ENCODE assay signal across 22 cellular contexts in genomic region chr7:47370461-47371042, GRCh38.
DNase-seq lines count a peak whose midpoint lies in the region; ATAC-seq, FAIRE-seq and TF ChIP-seq lines count a peak whose summit lies in the region.
"Had no signal": no experiment of that assay in that cellular context is flagged by ENCODE, and none has a peak within 500 bp of the region (broad histone marks: within the 10 kb centered on the region; RNA-seq: fewer than 3 reads in every experiment).

No MANE protein-coding gene starts in this region.

- H3K4me3 ChIP-seq in A549 (no peak overlapping the region), SJCRH30 (no peak overlapping the region)
- H3K4me3 ChIP-seq: hepatocyte, Peyer's patch, prostate gland had no signal

- DNase-seq in A549 (ENCODE audit: low read depth in 1 of 2, low spot score in 1 of 2) (no peak), SJCRH30 (peak; percentile 83 to 84), foreskin keratinocyte (no peak), nephron progenitor cell (no peak), NCI-H2107 treated with DMSO at 0.1 percent for 48 hours (lab: John Stamatoyannopoulos, UW; ENCODE audit: unreplicated experiment) (no peak), NCI-H2081 (lab: John Stamatoyannopoulos, UW) (no peak)
- DNase-seq: ACHN; activated CD4-positive, alpha-beta memory T cell treated with anti-CD3 and anti-CD28 coated beads for 36 hours; activated T-cell treated with anti-CD3 and anti-CD28 coated beads, Interleukin-2, amount 50 U/mL, for 24 hours; cerebellar nuclear complex; effector memory CD8-positive, alpha-beta T cell; EL; left colon; NCI-H1417 treated with DMSO at 0.1 percent for 48 hours; Peyer's patch; stimulated activated naive CD8-positive, alpha-beta T cell treated with anti-CD3 and anti-CD28 coated beads, Interleukin-15, Interleukin-2, amounts not matched to agents 100 U/mL and 50 U/mL, for 24 hours had no signal

- no peak for TF ChIP-seq EP300 in A549 (IDR thresholded peaks at IDR 0.05)

- TF ChIP-seq POLR2A in A549 (IDR thresholded peaks at IDR 0.05; ENCODE audit: low read length): no peak

- H3K27me3 ChIP-seq in SJCRH30 (no peaks in the 10 kb centered on the region), foreskin keratinocyte (peaks cover 30% of the 10 kb centered on the region)
- H3K27me3 ChIP-seq: hepatocyte, Peyer's patch had no signal

- no peak overlapping the region for H3K4me2 ChIP-seq in A549
- H3K4me2 ChIP-seq: hepatocyte had no signal

- H3K36me3 ChIP-seq in SJCRH30: peaks cover 38% of the 10 kb centered on the region

- peaks cover 7% of the 10 kb centered on the region for H3K27me3 Mint-ChIP-seq in nephron progenitor cell (ENCODE audit: low read depth, poor library complexity)
- H3K27me3 Mint-ChIP-seq: activated CD4-positive, alpha-beta memory T cell treated with anti-CD3 and anti-CD28 coated beads for 36 hours had no signal

- peaks cover 61% of the 10 kb centered on the region for H3K4me1 Mint-ChIP-seq in nephron progenitor cell
- H3K4me1 Mint-ChIP-seq: CD14-positive monocyte had no signal

- H3K4me1 ChIP-seq in A549 (peaks cover 49% of the 10 kb centered on the region), SJCRH30 (peaks cover 60% of the 10 kb centered on the region), foreskin keratinocyte (no peaks in the 10 kb centered on the region)
- H3K4me1 ChIP-seq: prostate gland had no signal

- CTCF ChIA-PET in A549 (lab: Yijun Ruan, JAX): interaction anchor here (1.2 to 1.7 kb wide), 2 partner anchors 9 to 15 kb away, joined by 3 to 6 read pairs; no protein-coding TSS in a partner anchor

- FAIRE-seq in A549 (lab: Jason Lieb, UNC): no peak
- FAIRE-seq: HTR-8/SVneo had no signal

- H3K27ac ChIP-seq in A549 (no peak overlapping the region), SJCRH30 (peak overlapping the region; percentile 58), foreskin keratinocyte (no peak overlapping the region)
- H3K27ac ChIP-seq: prostate gland had no signal

- ATAC-seq in A549 (no peak), foreskin keratinocyte (peak; percentile 11), HG02588 (IDR thresholded peaks at IDR 0.05; ENCODE audit: unreplicated experiment) (no peak), GM18511 (IDR thresholded peaks at IDR 0.05; ENCODE audit: unreplicated experiment) (no peak)
- ATAC-seq: effector memory CD8-positive, alpha-beta T cell; stimulated activated naive CD8-positive, alpha-beta T cell treated with anti-CD3 and anti-CD28 coated beads, Interleukin-15, Interleukin-2, amounts not matched to agents 100 U/mL and 50 U/mL, for 24 hours had no signal

- no peaks in the 10 kb centered on the region for H3K9me3 Mint-ChIP-seq in nephron progenitor cell
- H3K9me3 Mint-ChIP-seq: activated CD4-positive, alpha-beta memory T cell treated with anti-CD3 and anti-CD28 coated beads for 36 hours; activated T-cell treated with anti-CD3 and anti-CD28 coated beads, Interleukin-2, amount 50 U/mL, for 24 hours; CD14-positive monocyte had no signal

- 87% methylated on average over 15 of the region's 15 CpGs for WGBS in A549 (ENCODE audit: missing lambda C conversion rate)

- peaks cover 21% of the 10 kb centered on the region for H3K36me3 Mint-ChIP-seq in nephron progenitor cell (ENCODE audit: low read depth)
- H3K36me3 Mint-ChIP-seq: activated CD4-positive, alpha-beta memory T cell treated with anti-CD3 and anti-CD28 coated beads for 36 hours had no signal

- H3K4me3 Mint-ChIP-seq in nephron progenitor cell: peak overlapping the region; percentile 42
- H3K4me3 Mint-ChIP-seq: activated CD4-positive, alpha-beta memory T cell treated with anti-CD3 and anti-CD28 coated beads for 36 hours; activated T-cell treated with anti-CD3 and anti-CD28 coated beads, Interleukin-2, amount 50 U/mL, for 24 hours; CD14-positive monocyte; effector memory CD8-positive, alpha-beta T cell had no signal

- TF ChIP-seq RAD21 in A549 (conservative IDR thresholded peaks at IDR 0.05 in 1 of 2, IDR thresholded peaks at IDR 0.05 in 1 of 2): no peak

- H3K27ac Mint-ChIP-seq in nephron progenitor cell: no peak overlapping the region
- H3K27ac Mint-ChIP-seq: activated CD4-positive, alpha-beta memory T cell treated with anti-CD3 and anti-CD28 coated beads for 36 hours; activated T-cell treated with anti-CD3 and anti-CD28 coated beads, Interleukin-2, amount 50 U/mL, for 24 hours; effector memory CD8-positive, alpha-beta T cell had no signal

- no peaks in the 10 kb centered on the region for H3K9me3 ChIP-seq in A549
- H3K9me3 ChIP-seq in SJCRH30 (replicated peaks): no peaks in the 10 kb centered on the region
- H3K9me3 ChIP-seq: Peyer's patch, prostate gland had no signal

- POLR2A ChIA-PET in A549 (lab: Yijun Ruan, JAX): no interaction called here

- no peak for TF ChIP-seq CTCF in A549 (IDR thresholded peaks at IDR 0.05)
- no peak for TF ChIP-seq CTCF in foreskin keratinocyte (conservative IDR thresholded peaks at IDR 0.05)
- no peak for TF ChIP-seq CTCF in nephron progenitor cell (IDR thresholded peaks at IDR 0.05)

TF ChIP-seq in A549, 52 proteins besides CTCF, POLR2A, EP300 and RAD21:
- TF ChIP-seq MAFK (IDR thresholded peaks at IDR 0.05; ENCODE audit: partially characterized antibody) (peak; percentile 39), RCOR1 (IDR thresholded peaks at IDR 0.05; ENCODE audit: low read depth, low read length) (no peak)
TF ChIP-seq in A549: peak in this region for 1.

Comparison
In these comparisons a context has a peak if more than half of its experiments do, and no peak if none do; other contexts are left out.
1. DNase-seq: peak in SJCRH30 (2 of 2); none in A549 (0 of 2), foreskin keratinocyte (0 of 2), nephron progenitor cell (single experiment), NCI-H2107 treated with DMSO at 0.1 percent for 48 hours (single experiment) and NCI-H2081 (0 of 2).